In genomic region chr11:115598502-115598901, GRCh38 we compare ENCODE assay signal across 18 cellular contexts.
A peak's percentile ranks its signal among the peaks of the same experiment; 100 is the strongest.
DNase-seq lines count a peak whose midpoint lies in the region; ATAC-seq, FAIRE-seq and TF ChIP-seq lines count a peak whose summit lies in the region.
"Had no signal": no experiment of that assay in that cellular context is flagged by ENCODE, and none has a peak within 500 bp of the region (broad histone marks: within the 10 kb centered on the region; RNA-seq: fewer than 3 reads in every experiment).

No MANE protein-coding gene starts in this region.

- SMC1A ChIA-PET in GM12878 (lab: Charles Lee; ENCODE audit: uncharacterized antibody, unreplicated experiment) = no interaction called here

- peak; percentile 27; the same call in 2 of the 3 replicates for ATAC-seq in GM12878
- ATAC-seq: GM23338, HCT116 had no signal

- TF ChIP-seq POLR2A in GM12878 (IDR thresholded peaks at IDR 0.05; ENCODE audit: low read depth, low read length) (no peak), breast epithelium (IDR thresholded peaks at IDR 0.05) (no peak)

- H3K4ac ChIP-seq in mesendoderm (ENCODE audit: low read depth, low read length) = no peak overlapping the region

- H3K9me3 ChIP-seq in HEK293 (ENCODE audit: control insufficient read depth, insufficient read depth, low read depth, low read length) (no peaks in the 10 kb centered on the region), GM12878 (replicated peaks; ENCODE audit: control insufficient read depth, insufficient read depth, low read length) (no peaks in the 10 kb centered on the region; the same call in 2 of the 3 replicates), breast epithelium (no peaks in the 10 kb centered on the region)

- no peak overlapping the region for H2BK15ac ChIP-seq in mesendoderm (replicated peaks; ENCODE audit: low read depth)

- intact Hi-C loops in GM12878 (cut with micrococcal nuclease; ENCODE audit: unreplicated experiment) (no loop called here), breast epithelium (cut with DNase I; ENCODE audit: low total_unique reads) (no loop called here)

- POLR2A ChIA-PET in HEK293 (lab: Yijun Ruan, JAX) = no interaction called here
- POLR2A ChIA-PET in GM12878 (lab: Charles Lee) = no interaction called here

- no peak overlapping the region for H4K8ac ChIP-seq in mesendoderm (ENCODE audit: low read depth, low read length)

- H3K4me1 ChIP-seq in HEK293 (ENCODE audit: control insufficient read depth, insufficient read depth, low read length) (peaks cover 3% of the 10 kb centered on the region; the same call in 1 of the 2 replicates), GM12878 (ENCODE audit: control insufficient read depth, insufficient read depth, low read length) (no peaks in the 10 kb centered on the region), mesendoderm (ENCODE audit: control insufficient read depth, low read depth, low read length) (no peaks in the 10 kb centered on the region), breast epithelium (no peaks in the 10 kb centered on the region)

- RAD21 ChIA-PET in GM12878 (lab: Charles Lee; ENCODE audit: unreplicated experiment) = no interaction called here

- no peak overlapping the region for H2BK5ac ChIP-seq in mesendoderm (ENCODE audit: low read length)

- CTCF ChIA-PET in HEK293 (lab: Yijun Ruan, JAX) = interaction anchor here (0.6 to 1.1 kb wide), 3 partner anchors 24 to 114 kb away, joined by 3 read pairs; no protein-coding TSS in a partner anchor
- CTCF ChIA-PET in GM12878 (lab: Yijun Ruan, JAX) = interaction anchor here (0.5 kb wide), 1 partner anchor 120 kb away, joined by 3 read pairs; no protein-coding TSS in a partner anchor

- TF ChIP-seq CTCF in HEK293 (tag by site-specific recombination; IDR thresholded peaks at IDR 0.05) (no peak), GM12878 (IDR thresholded peaks at IDR 0.05 in 2 of 3, conservative IDR thresholded peaks at IDR 0.05 in 1 of 3; ENCODE audit: control insufficient read depth in 2 of 3, extremely low read depth in 1 of 3, insufficient read depth in 1 of 3, low read depth in 3 of 3, low read length in 3 of 3) (no peak), breast epithelium (IDR thresholded peaks at IDR 0.05) (no peak)

- no peaks in the 10 kb centered on the region for H3K27me3 ChIP-seq in GM12878 (replicated peaks in 1 of 2; ENCODE audit: control insufficient read depth in 2 of 2, insufficient read depth in 2 of 2, low read length in 1 of 2)
- no peaks in the 10 kb centered on the region for H3K27me3 ChIP-seq in mesendoderm (ENCODE audit: insufficient read depth, low read length, poor library complexity)
- H3K27me3 ChIP-seq in breast epithelium = no peaks in the 10 kb centered on the region

- H3K4me3 ChIP-seq in HEK293 (ENCODE audit: low read depth, low read length) = no peak overlapping the region
- H3K4me3 ChIP-seq in GM12878 = no peak overlapping the region
- no peak overlapping the region for H3K4me3 ChIP-seq in mesendoderm (ENCODE audit: low read length)
- no peak overlapping the region for H3K4me3 ChIP-seq in breast epithelium
- H3K4me3 ChIP-seq: GM23338 had no signal

- no peaks in the 10 kb centered on the region for H4K20me1 ChIP-seq in GM12878 (ENCODE audit: control insufficient read depth, insufficient read depth)

- no peak for FAIRE-seq in GM12878 (lab: Jason Lieb, UNC)
- FAIRE-seq: G401.6, GM19239 had no signal

- no peak overlapping the region for H3K18ac ChIP-seq in mesendoderm (ENCODE audit: low read length)

- H3K79me2 ChIP-seq in GM12878 (ENCODE audit: control insufficient read depth, insufficient read depth, low read length) (no peaks in the 10 kb centered on the region), mesendoderm (ENCODE audit: control insufficient read depth, insufficient read depth, low read length) (no peaks in the 10 kb centered on the region)

- H3K36me3 ChIP-seq in HEK293 (ENCODE audit: control insufficient read depth in 2 of 2, insufficient read depth in 1 of 2, low read length in 2 of 2) (no peaks in the 10 kb centered on the region), GM12878 (ENCODE audit: control insufficient read depth in 2 of 2, insufficient read depth in 2 of 2, low read length in 1 of 2) (no peaks in the 10 kb centered on the region), mesendoderm (ENCODE audit: control insufficient read depth, insufficient read depth, low read length) (no peaks in the 10 kb centered on the region), breast epithelium (no peaks in the 10 kb centered on the region)

- DNase-seq in NCI-H82 (lab: John Stamatoyannopoulos, UW) (peak; percentile 53), GM12878 (ENCODE audit: low read depth, low spot score) (no peak), mesendoderm (peak; percentile 87), breast epithelium (ENCODE audit: low spot score in 2 of 2) (no peak), DMS53 (lab: John Stamatoyannopoulos, UW) (no peak)
- DNase-seq in stimulated activated CD8-positive, alpha-beta memory T cell treated with anti-CD3 and anti-CD28 coated beads, Interleukin-4, amount 100 ng/mL, for 48 hours = no peak
- DNase-seq: C1 segment of cervical spinal cord; Calu3; CD4-positive, alpha-beta memory T cell; COR-L47; DND-41; H9; HFFc6 had no signal

- no peak overlapping the region for H3K4me2 ChIP-seq in GM12878 (ENCODE audit: control insufficient read depth, insufficient read depth)
- no peak overlapping the region for H3K4me2 ChIP-seq in mesendoderm (ENCODE audit: low read length)
- H3K4me2 ChIP-seq: GM23338 had no signal

- BruUV-seq in GM12878 (replicated peaks; lab: Mats Ljungman, UMichigan) = no TSS peak

- H3K56ac ChIP-seq in mesendoderm (ENCODE audit: low read length) = no peak overlapping the region

- in situ Hi-C loops in GM12878 (cut with MboI) = no loop called here

- no peak overlapping the region for H3K9ac ChIP-seq in GM12878 (ENCODE audit: control insufficient read depth, insufficient read depth, low read length)
- no peak overlapping the region for H3K9ac ChIP-seq in mesendoderm (ENCODE audit: low read length)

- no peaks in the 10 kb centered on the region for H3K79me1 ChIP-seq in mesendoderm (ENCODE audit: low read length)

- 54% methylated on average over 2 of the region's 2 CpGs for WGBS in GM12878 (ENCODE audit: insufficient coverage, insufficient replicate concordance, low lambda C conversion rate, missing lambda C conversion rate)
- no CpG with 5 or more reads among the region's 2 CpGs for WGBS in mesendoderm (ENCODE audit: extremely low coverage, insufficient coverage, low lambda C conversion rate)

- H2BK120ac ChIP-seq in mesendoderm (ENCODE audit: low read depth, low read length) = no peak overlapping the region

- no peak overlapping the region for H2AK5ac ChIP-seq in mesendoderm (ENCODE audit: low read length)

- TF ChIP-seq EP300 in GM12878 (IDR thresholded peaks at IDR 0.05; ENCODE audit: borderline replicate concordance in 1 of 2, control insufficient read depth in 1 of 2, low read depth in 2 of 2, low read length in 2 of 2) = no peak

- H3K23ac ChIP-seq in mesendoderm (ENCODE audit: low read length) = no peak overlapping the region

- no peak overlapping the region for H2AFZ ChIP-seq in GM12878 (ENCODE audit: control insufficient read depth, low read depth, low read length)
- H2AFZ ChIP-seq: GM23338 had no signal

- no peak overlapping the region for H4K5ac ChIP-seq in mesendoderm (ENCODE audit: low read length)

- no peak for TF ChIP-seq RAD21 in GM12878 (IDR thresholded peaks at IDR 0.05; ENCODE audit: insufficient read depth, low read depth, low read length)

- H3K27ac ChIP-seq in HEK293 (ENCODE audit: extremely low read depth, low read depth, low read length) (no peak overlapping the region), GM12878 (ENCODE audit: control insufficient read depth, insufficient read depth) (no peak overlapping the region), mesendoderm (ENCODE audit: low read depth, low read length) (no peak overlapping the region), breast epithelium (no peak overlapping the region)

TF ChIP-seq in HEK293, 187 proteins besides CTCF, POLR2A, EP300 and RAD21:
- peak; percentile 37; the same call in 1 of the 2 replicates for TF ChIP-seq ZNF664 (tag by site-specific recombination; IDR thresholded peaks at IDR 0.05)
- TF ChIP-seq ZNF658 (tag by site-specific recombination; IDR thresholded peaks at IDR 0.05) = no peak
TF ChIP-seq in HEK293: peak in this region for 1.

TF ChIP-seq in GM12878, 131 proteins besides CTCF, POLR2A, EP300 and RAD21:
- no peak for TF ChIP-seq FOS (IDR thresholded peaks at IDR 0.05; ENCODE audit: borderline replicate concordance, extremely low read depth, insufficient read length)
- no peak for TF ChIP-seq ZNF24 (IDR thresholded peaks at IDR 0.05)
- TF ChIP-seq NFXL1 (IDR thresholded peaks at IDR 0.05; ENCODE audit: borderline replicate concordance) = no peak
- no peak for TF ChIP-seq SREBF2 (IDR thresholded peaks at IDR 0.05; ENCODE audit: low read length)
- no peak for TF ChIP-seq BMI1 (IDR thresholded peaks at IDR 0.05; ENCODE audit: borderline replicate concordance)
- no peak for TF ChIP-seq YBX1 (IDR thresholded peaks at IDR 0.05)
- no peak for TF ChIP-seq CREM (IDR thresholded peaks at IDR 0.05; ENCODE audit: low read depth)
- TF ChIP-seq CHD4 (IDR thresholded peaks at IDR 0.05) = no peak

Comparison
In these comparisons a context has a peak if more than half of its experiments do, and no peak if none do; other contexts are left out.
1. DNase-seq: peak in NCI-H82 (single experiment) and mesendoderm (single experiment); none in GM12878 (single experiment), stimulated activated CD8-positive, alpha-beta memory T cell treated with anti-CD3 and anti-CD28 coated beads, Interleukin-4, amount 100 ng/mL, for 48 hours (single experiment), breast epithelium (0 of 2) and DMS53 (single experiment).